ENCODE assay signal across 8 cellular contexts in the genomic region with DNA sequence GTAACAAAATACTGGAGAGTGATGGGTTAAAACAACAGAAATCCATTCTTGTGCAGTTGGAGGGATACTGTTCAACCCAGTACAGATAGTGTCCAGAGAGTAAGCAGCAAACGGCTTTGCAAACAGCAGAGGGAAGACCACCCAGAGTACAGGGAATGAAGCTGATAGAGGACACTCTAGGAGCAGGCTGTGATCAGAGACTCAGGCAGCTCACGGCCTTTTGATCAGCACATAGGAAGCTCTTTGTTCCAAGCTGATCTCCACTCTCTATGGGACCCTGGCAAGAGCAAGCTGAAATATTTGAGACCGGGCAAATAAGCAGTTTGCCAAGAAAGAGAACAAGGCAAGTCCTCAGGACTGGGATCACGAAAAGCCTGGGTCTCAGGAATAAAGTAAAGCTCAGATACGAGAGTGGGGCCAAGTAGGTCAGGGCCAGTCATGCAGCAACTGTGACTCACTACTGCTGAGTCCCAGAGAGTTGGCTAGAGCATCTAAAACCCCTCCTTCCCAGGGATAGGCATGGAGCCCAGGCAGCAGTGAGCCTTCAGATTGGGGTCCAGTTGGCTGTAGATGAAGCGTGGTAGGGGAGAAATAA. TPM values are rescaled to one million over a fixed set of nuclear protein-coding genes. Genes with fewer than 3 reads are reported as not detected.
DNase-seq lines count a peak whose midpoint lies in the region; ATAC-seq and TF ChIP-seq lines count a peak whose summit lies in the region.

No MANE protein-coding gene starts in this region.

- TF ChIP-seq CTCF in mucosa of descending colon (IDR thresholded peaks at IDR 0.05), result no peak

- H3K36me3 ChIP-seq in mucosa of descending colon (ENCODE audit: low read depth), result no peaks in the 10 kb centered on the region

- in situ Hi-C loops in ACHN (cut with HindIII; ENCODE audit: low pct_ligation_motif_present, low pct_unique_long_range_greater_than_20kb, low sequenced_read_pairs), result no loop called here

- H3K9me3 ChIP-seq in mucosa of descending colon, result no peaks in the 10 kb centered on the region

- ATAC-seq in mucosa of descending colon (peak; percentile 35), HG02938 (IDR thresholded peaks at IDR 0.05; ENCODE audit: unreplicated experiment) (no peak)

- intact Hi-C loops in mucosa of descending colon (cut with DNase I, micrococcal nuclease), result no loop called here

- no peak overlapping the region for H3K4me3 ChIP-seq in mucosa of descending colon

- no peaks in the 10 kb centered on the region for H3K4me1 ChIP-seq in mucosa of descending colon (ENCODE audit: low read depth)

- DNase-seq in ACHN, result peak; percentile 76
- peak; percentile 91 for DNase-seq in M059J (ENCODE audit: low read depth)
- DNase-seq in epidermal melanocyte (ENCODE audit: insufficient read length, low spot score), result peak; percentile 50
- peak in 1 of 3 donors; percentile 6 for DNase-seq in mucosa of descending colon
- no peak for DNase-seq in activated CD4-positive, alpha-beta T cell treated with anti-CD3 and anti-CD28 coated beads, Interleukin-2, amount 50 U/mL, for 48 hours
- DNase-seq in UCSD-AML1 (lab: John Stamatoyannopoulos, UW; ENCODE audit: unreplicated experiment), result no peak
- DNase-seq in DMS53 treated with DMSO at 0.1 percent for 48 hours (lab: John Stamatoyannopoulos, UW; ENCODE audit: unreplicated experiment), result no peak

RNA-seq across cellular contexts. Expression of gene MELK, which starts 52.4 kb away (rescaled TPM):
- 121 and 124 TPM in 2 replicates for total RNA-seq in M059J (2014; rRNA removed; shearing (Covaris generic))
- total RNA-seq in mucosa of descending colon, result 10 to 100 TPM in 1 of 3 donors, 1 to 10 TPM in 2; 2.5 to 13.8 (median 4.5) TPM

Comparison
In these comparisons a context has a peak if more than half of its experiments do, and no peak if none do; other contexts are left out.
1. DNase-seq: peak in ACHN (single experiment), M059J (single experiment) and epidermal melanocyte (single experiment); none in activated CD4-positive, alpha-beta T cell treated with anti-CD3 and anti-CD28 coated beads, Interleukin-2, amount 50 U/mL, for 48 hours (0 of 2), UCSD-AML1 (single experiment) and DMS53 treated with DMSO at 0.1 percent for 48 hours (single experiment).